ENCODE assay signal across 19 cellular contexts in the genomic region with DNA sequence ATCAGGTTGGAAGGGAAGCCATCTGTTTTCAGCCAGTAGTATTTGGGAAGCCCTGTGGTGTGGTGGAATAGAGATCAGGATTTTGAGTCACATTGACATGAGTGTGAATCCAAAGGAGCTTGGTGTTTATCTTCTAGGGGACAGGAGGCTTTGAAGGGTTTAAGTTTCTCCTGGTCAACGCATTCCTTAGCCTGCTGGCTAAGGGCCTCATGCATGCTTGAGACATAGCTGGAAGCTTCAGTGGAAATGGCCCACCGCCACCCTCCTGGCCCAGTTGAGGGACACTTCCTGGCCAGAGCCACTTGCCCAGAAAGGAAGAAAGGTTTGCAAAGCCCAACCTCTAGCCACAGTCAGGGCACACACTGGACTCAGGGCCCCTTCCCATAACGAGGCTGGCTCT.
"Had no signal": no experiment of that assay in that cellular context is flagged by ENCODE, and none has a peak within 500 bp of the region (broad histone marks: within the 10 kb centered on the region; RNA-seq: fewer than 3 reads in every experiment).

No MANE protein-coding gene starts in this region.

- H3K27me3 ChIP-seq: adrenal gland, breast epithelium, colonic mucosa, esophagus muscularis mucosa, sigmoid colon, spleen had no signal

- ATAC-seq: activated CD4-positive, alpha-beta T cell treated with anti-CD3 and anti-CD28 coated beads for 36 hours; activated T-cell treated with anti-CD3 and anti-CD28 coated beads, Interleukin-2, amount 50 U/mL, for 4 hours had no signal

- H3K4me1 ChIP-seq: breast epithelium, colonic mucosa, parathyroid adenoma had no signal

- DNase-seq: activated B cell treated with CpG ODN at 0.5 μM for 24 hours; activated CD4-positive, alpha-beta T cell treated with anti-CD3 and anti-CD28 coated beads for 36 hours; activated CD4-positive, alpha-beta T cell treated with anti-CD3 and anti-CD28 coated beads, Interleukin-2, amount 50 U/mL, for 4 hours; activated CD8-positive, alpha-beta memory T cell treated with anti-CD3 and anti-CD28 coated beads, Interleukin-2, amount 50 U/mL, for 48 hours; activated naive CD4-positive, alpha-beta T cell; activated T-cell treated with anti-CD3 and anti-CD28 coated beads, Interleukin-2, amount 50 U/mL, for 4 hours; adrenal gland; colonic mucosa; kidney; nephron progenitor cell; sigmoid colon; spleen; stimulated activated CD4-positive, alpha-beta T cell treated with anti-CD3 and anti-CD28 coated beads, Interleukin-4, amount 100 ng/mL, for 1 hour; stimulated activated naive CD4-positive, alpha-beta T cell treated with Interleukin-2 at 50 U/mL for 16 hours; T1000 had no signal

- H3K4me3 ChIP-seq: adrenal gland, breast epithelium, colonic mucosa, esophagus muscularis mucosa, sigmoid colon, spleen, thoracic aorta had no signal

- H3K9me3 ChIP-seq: adrenal gland, breast epithelium, colonic mucosa, sigmoid colon, spleen, thoracic aorta had no signal

- H3K27ac ChIP-seq: adrenal gland, colonic mucosa, esophagus muscularis mucosa, parathyroid adenoma, spleen, thoracic aorta had no signal

- H3K36me3 ChIP-seq: adrenal gland, breast epithelium, colonic mucosa, esophagus muscularis mucosa, sigmoid colon, spleen, thoracic aorta had no signal
